26 cellular contexts compared by ENCODE assay signal in the genomic region with DNA sequence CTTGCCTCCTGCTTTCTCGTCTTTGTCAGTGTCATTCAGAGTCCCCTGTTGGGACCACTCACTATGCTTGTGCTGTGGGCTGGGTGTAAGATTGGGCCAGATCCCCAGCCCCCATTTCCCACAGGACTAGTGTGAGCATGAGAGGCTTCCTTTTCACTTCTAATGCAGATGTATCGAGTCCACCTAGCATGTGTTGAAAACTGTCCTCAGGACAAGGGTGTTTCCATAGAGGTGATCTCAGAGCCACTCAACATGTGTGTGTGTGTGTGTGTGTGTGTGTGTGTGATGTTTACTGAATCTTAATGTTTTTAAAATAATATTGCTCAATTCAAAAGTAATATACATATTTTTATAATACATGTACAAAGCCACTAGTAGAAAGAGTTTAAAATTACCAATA. TPM values are rescaled to one million over a fixed set of nuclear protein-coding genes. Genes with fewer than 3 reads are reported as not detected.
A peak's percentile ranks its signal among the peaks of the same experiment; 100 is the strongest.
DNase-seq lines count a peak whose midpoint lies in the region; ATAC-seq, FAIRE-seq and TF ChIP-seq lines count a peak whose summit lies in the region.
"Had no signal": no experiment of that assay in that cellular context is flagged by ENCODE, and none has a peak within 500 bp of the region (broad histone marks: within the 10 kb centered on the region; RNA-seq: fewer than 3 reads in every experiment).

No MANE protein-coding gene starts in this region.

- no peak for ATAC-seq in CD4-positive, alpha-beta T cell (ENCODE audit: poor library complexity)
- ATAC-seq in HG02678 (IDR thresholded peaks at IDR 0.05; ENCODE audit: unreplicated experiment) (peak; percentile 15), left cardiac atrium (no peak)
- no peak for ATAC-seq in activated T-helper 17 cell treated with anti-CD3 and anti-CD28 coated beads, Interleukin-2, amount 50 U/mL, for 72 hours (replicated peaks)
- ATAC-seq: body of pancreas; CD8-positive, alpha-beta T cell; lower lobe of right lung; sciatic nerve had no signal

- H3K27ac ChIP-seq in CD4-positive, alpha-beta T cell (ENCODE audit: low read depth, low read length) = no peak overlapping the region
- H3K27ac ChIP-seq: body of pancreas, dorsolateral prefrontal cortex, GM23248, lower lobe of right lung, neural progenitor cell had no signal

- no peaks in the 10 kb centered on the region for H3K27me3 Mint-ChIP-seq in CD4-positive, alpha-beta T cell
- H3K27me3 Mint-ChIP-seq in activated T-helper 17 cell treated with anti-CD3 and anti-CD28 coated beads, Interleukin-2, amount 50 U/mL, for 72 hours = no peaks in the 10 kb centered on the region

- POLR2A ChIA-PET in CD4-positive, alpha-beta T cell (lab: Charles Lee) = interaction anchor here (0.6 to 1.6 kb wide), 3 partner anchors 12 to 132 kb away, joined by 3 to 5 read pairs (median 4); no protein-coding TSS in a partner anchor

- no peak overlapping the region for H3K4me3 Mint-ChIP-seq in CD4-positive, alpha-beta T cell
- peak overlapping the region; percentile 68 for H3K4me3 Mint-ChIP-seq in activated T-helper 17 cell treated with anti-CD3 and anti-CD28 coated beads, Interleukin-2, amount 50 U/mL, for 72 hours
- H3K4me3 Mint-ChIP-seq: CD8-positive, alpha-beta T cell; neural progenitor cell had no signal

- H3K4me1 Mint-ChIP-seq in CD4-positive, alpha-beta T cell (ENCODE audit: low read depth) = peaks cover 71% of the 10 kb centered on the region
- H3K4me1 Mint-ChIP-seq in activated T-helper 17 cell treated with anti-CD3 and anti-CD28 coated beads, Interleukin-2, amount 50 U/mL, for 72 hours = peaks cover 32% of the 10 kb centered on the region

- H3K27ac Mint-ChIP-seq in CD4-positive, alpha-beta T cell = peak overlapping the region; percentile 84
- no peak overlapping the region for H3K27ac Mint-ChIP-seq in activated T-helper 17 cell treated with anti-CD3 and anti-CD28 coated beads, Interleukin-2, amount 50 U/mL, for 72 hours
- H3K27ac Mint-ChIP-seq: CD8-positive, alpha-beta T cell; neural progenitor cell had no signal

- intact Hi-C loops in CD4-positive, alpha-beta T cell (cut with DNase I, micrococcal nuclease) = no loop called here
- intact Hi-C loops in left cardiac atrium (cut with DNase I) = no loop called here

- peak; percentile 79 for FAIRE-seq in GM18507 (lab: Jason Lieb, UNC)
- FAIRE-seq: endothelial cell of umbilical vein, keratinocyte had no signal

- no peak for DNase-seq in CD4-positive, alpha-beta T cell
- no peak for DNase-seq in GM18507 (ENCODE audit: extremely low spot score, insufficient read length, low read depth)
- no peak for DNase-seq in left cardiac atrium
- DNase-seq in DMS 273 (lab: John Stamatoyannopoulos, UW; ENCODE audit: unreplicated experiment) = no peak
- DNase-seq in H4 (ENCODE audit: low spot score) = no peak
- DNase-seq: activated CD4-positive, alpha-beta T cell treated with anti-CD3 and anti-CD28 coated beads, Interleukin-2, amount 50 U/mL, for 1 hour; body of pancreas; CD8-positive, alpha-beta T cell; cerebellar nuclear complex; dorsolateral prefrontal cortex; GM23248; IMR-90; lower lobe of right lung; NCI-H1092 treated with DMSO at 0.1 percent for 48 hours; NCI-H2029 treated with DMSO at 0.1 percent for 48 hours; NCI-H345; NCI-H748 treated with DMSO at 0.1 percent for 48 hours; SK-N-SH; T-helper 2 cell; trophoblast cell had no signal

- no peaks in the 10 kb centered on the region for H3K27me3 ChIP-seq in CD4-positive, alpha-beta T cell (ENCODE audit: control insufficient read depth, insufficient read depth, low read length)
- H3K27me3 ChIP-seq: body of pancreas had no signal

- TF ChIP-seq CTCF in CD4-positive, alpha-beta T cell (IDR thresholded peaks at IDR 0.05) = no peak

- no peaks in the 10 kb centered on the region for H3K36me3 Mint-ChIP-seq in CD4-positive, alpha-beta T cell (ENCODE audit: low read depth)
- no peaks in the 10 kb centered on the region for H3K36me3 Mint-ChIP-seq in activated T-helper 17 cell treated with anti-CD3 and anti-CD28 coated beads, Interleukin-2, amount 50 U/mL, for 72 hours (ENCODE audit: low read depth)
- H3K36me3 Mint-ChIP-seq: CD8-positive, alpha-beta T cell; neural progenitor cell had no signal

- no peaks in the 10 kb centered on the region for H3K9me3 Mint-ChIP-seq in CD4-positive, alpha-beta T cell
- no peaks in the 10 kb centered on the region for H3K9me3 Mint-ChIP-seq in activated T-helper 17 cell treated with anti-CD3 and anti-CD28 coated beads, Interleukin-2, amount 50 U/mL, for 72 hours
- H3K9me3 Mint-ChIP-seq: CD8-positive, alpha-beta T cell; neural progenitor cell had no signal

- no peaks in the 10 kb centered on the region for H3K9me3 ChIP-seq in CD4-positive, alpha-beta T cell (ENCODE audit: control insufficient read depth, low read length)
- H3K9me3 ChIP-seq: body of pancreas, lower lobe of right lung, SK-N-SH had no signal

- CTCF ChIA-PET in CD4-positive, alpha-beta T cell (lab: Charles Lee) = interaction anchor here (1.1 kb wide), 1 partner anchor 14 kb away, joined by 3 read pairs; no protein-coding TSS in a partner anchor

RNA-seq across cellular contexts. Expression of a gene that starts 11.4 kb away (rescaled TPM):
- total RNA-seq in CD4-positive, alpha-beta T cell = 1,000 to 10,000 TPM; 1,283 to 1,330 TPM
- 100 to 1,000 TPM; 408 to 664 TPM for total RNA-seq in activated T-helper 17 cell treated with anti-CD3 and anti-CD28 coated beads, Interleukin-2, amount 50 U/mL, for 72 hours
- 10 to 100 TPM; 63.6 to 71.2 TPM for total RNA-seq in left cardiac atrium
- 211 and 238 TPM in 2 replicates for total RNA-seq in H4 (2014; rRNA removed; shearing (Covaris generic))
